1 cellular context compared by ENCODE assay signal in the genomic region with DNA sequence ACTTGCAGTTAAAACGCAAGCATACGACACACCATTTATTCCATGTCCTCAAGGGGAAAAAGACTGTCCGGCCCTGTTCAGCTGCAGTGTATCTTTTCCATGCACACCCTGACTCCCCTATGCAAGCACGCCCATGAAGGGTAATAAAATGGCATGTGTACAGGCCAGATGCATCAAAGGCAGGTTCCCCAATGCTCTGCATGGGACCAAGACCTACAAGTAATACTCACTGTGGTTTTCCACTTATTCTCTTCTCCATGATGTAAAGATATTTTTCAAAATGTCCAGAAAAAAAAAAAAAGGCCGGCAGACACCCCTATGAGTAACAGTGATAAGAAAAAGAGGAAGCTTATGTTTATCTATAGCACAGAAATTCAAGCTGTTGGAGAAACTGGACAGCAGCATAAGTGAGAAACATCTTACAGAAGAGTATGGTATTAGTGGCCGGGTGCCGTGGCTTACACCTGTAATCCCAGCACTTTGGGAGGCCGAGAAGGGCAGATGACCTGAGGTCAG.
TF ChIP-seq lines count a peak whose summit lies in the region.

No MANE protein-coding gene starts in this region.

TF ChIP-seq in K562, 482 proteins besides CTCF, POLR2A, EP300 and RAD21 (continued from another document):
- TF ChIP-seq, protein P1, sequence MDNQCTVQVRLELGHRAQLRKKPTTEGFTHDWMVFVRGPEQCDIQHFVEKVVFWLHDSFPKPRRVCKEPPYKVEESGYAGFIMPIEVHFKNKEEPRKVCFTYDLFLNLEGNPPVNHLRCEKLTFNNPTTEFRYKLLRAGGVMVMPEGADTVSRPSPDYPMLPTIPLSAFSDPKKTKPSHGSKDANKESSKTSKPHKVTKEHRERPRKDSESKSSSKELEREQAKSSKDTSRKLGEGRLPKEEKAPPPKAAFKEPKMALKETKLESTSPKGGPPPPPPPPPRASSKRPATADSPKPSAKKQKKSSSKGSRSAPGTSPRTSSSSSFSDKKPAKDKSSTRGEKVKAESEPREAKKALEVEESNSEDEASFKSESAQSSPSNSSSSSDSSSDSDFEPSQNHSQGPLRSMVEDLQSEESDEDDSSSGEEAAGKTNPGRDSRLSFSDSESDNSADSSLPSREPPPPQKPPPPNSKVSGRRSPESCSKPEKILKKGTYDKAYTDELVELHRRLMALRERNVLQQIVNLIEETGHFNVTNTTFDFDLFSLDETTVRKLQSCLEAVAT (IDR thresholded peaks at IDR 0.05) = no peak
- no peak for TF ChIP-seq MCM2 (IDR thresholded peaks at IDR 0.05; ENCODE audit: low read depth)
- TF ChIP-seq, protein P2, sequence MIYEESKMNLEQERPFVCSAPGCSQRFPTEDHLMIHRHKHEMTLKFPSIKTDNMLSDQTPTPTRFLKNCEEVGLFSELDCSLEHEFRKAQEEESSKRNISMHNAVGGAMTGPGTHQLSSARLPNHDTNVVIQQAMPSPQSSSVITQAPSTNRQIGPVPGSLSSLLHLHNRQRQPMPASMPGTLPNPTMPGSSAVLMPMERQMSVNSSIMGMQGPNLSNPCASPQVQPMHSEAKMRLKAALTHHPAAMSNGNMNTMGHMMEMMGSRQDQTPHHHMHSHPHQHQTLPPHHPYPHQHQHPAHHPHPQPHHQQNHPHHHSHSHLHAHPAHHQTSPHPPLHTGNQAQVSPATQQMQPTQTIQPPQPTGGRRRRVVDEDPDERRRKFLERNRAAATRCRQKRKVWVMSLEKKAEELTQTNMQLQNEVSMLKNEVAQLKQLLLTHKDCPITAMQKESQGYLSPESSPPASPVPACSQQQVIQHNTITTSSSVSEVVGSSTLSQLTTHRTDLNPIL (CRISPR knock-in tag; IDR thresholded peaks at IDR 0.05) = no peak
- TF ChIP-seq ZFP36 (IDR thresholded peaks at IDR 0.05; ENCODE audit: low read depth, low read length, partially characterized antibody) = no peak
- no peak for TF ChIP-seq MCM7 (IDR thresholded peaks at IDR 0.05)
- TF ChIP-seq LEF1 (IDR thresholded peaks at IDR 0.05) = peak; percentile 59; the same call in 1 of the 2 replicates
- peak; percentile 64 to 73 for TF ChIP-seq FOXK2 (conservative IDR thresholded peaks at IDR 0.05 in 1 of 2, IDR thresholded peaks at IDR 0.05 in 1 of 2; ENCODE audit: low read depth in 2 of 2)
- no peak for TF ChIP-seq XRCC3 (IDR thresholded peaks at IDR 0.05)
- no peak for TF ChIP-seq XRCC4 (IDR thresholded peaks at IDR 0.05; ENCODE audit: extremely low read depth, insufficient read depth, insufficient read length)
- peak; percentile 99 for TF ChIP-seq ZNF384 (IDR thresholded peaks at IDR 0.05; ENCODE audit: low read depth, low read length)
- TF ChIP-seq ZFPM2 (CRISPR knock-in tag; IDR thresholded peaks at IDR 0.05) = no peak
- no peak for TF ChIP-seq SNAPC5 (CRISPR knock-in tag; IDR thresholded peaks at IDR 0.05)
- no peak; the same call in 1 of the 2 replicates for TF ChIP-seq ZNF263 (CRISPR knock-in tag; IDR thresholded peaks at IDR 0.05; ENCODE audit: borderline replicate concordance)
- no peak for TF ChIP-seq USF1 (CRISPR knock-in tag; IDR thresholded peaks at IDR 0.05)
- peak; percentile 68; the same call in 1 of the 2 replicates for TF ChIP-seq NFATC3 (IDR thresholded peaks at IDR 0.05)
- TF ChIP-seq ESRRA (IDR thresholded peaks at IDR 0.05; ENCODE audit: borderline replicate concordance, low read depth) = peak; percentile 49; the same call in 1 of the 2 replicates
- TF ChIP-seq CCNT2 (IDR thresholded peaks at IDR 0.05; ENCODE audit: borderline replicate concordance, extremely low read depth, insufficient read length, low read depth, low read length) = peak; percentile 27
- TF ChIP-seq, protein P3, sequence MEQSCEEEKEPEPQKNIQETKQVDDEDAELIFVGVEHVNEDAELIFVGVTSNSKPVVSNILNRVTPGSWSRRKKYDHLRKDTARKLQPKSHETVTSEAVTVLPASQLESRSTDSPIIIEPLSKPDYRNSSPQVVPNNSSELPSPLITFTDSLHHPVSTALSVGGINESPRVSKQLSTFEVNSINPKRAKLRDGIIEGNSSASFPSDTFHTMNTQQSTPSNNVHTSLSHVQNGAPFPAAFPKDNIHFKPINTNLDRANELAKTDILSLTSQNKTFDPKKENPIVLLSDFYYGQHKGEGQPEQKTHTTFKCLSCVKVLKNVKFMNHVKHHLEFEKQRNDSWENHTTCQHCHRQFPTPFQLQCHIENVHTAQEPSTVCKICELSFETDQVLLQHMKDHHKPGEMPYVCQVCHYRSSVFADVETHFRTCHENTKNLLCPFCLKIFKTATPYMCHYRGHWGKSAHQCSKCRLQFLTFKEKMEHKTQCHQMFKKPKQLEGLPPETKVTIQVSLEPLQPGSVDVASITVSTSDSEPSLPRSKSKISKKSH (CRISPR knock-in tag; IDR thresholded peaks at IDR 0.05) = no peak
- TF ChIP-seq, protein P4, sequence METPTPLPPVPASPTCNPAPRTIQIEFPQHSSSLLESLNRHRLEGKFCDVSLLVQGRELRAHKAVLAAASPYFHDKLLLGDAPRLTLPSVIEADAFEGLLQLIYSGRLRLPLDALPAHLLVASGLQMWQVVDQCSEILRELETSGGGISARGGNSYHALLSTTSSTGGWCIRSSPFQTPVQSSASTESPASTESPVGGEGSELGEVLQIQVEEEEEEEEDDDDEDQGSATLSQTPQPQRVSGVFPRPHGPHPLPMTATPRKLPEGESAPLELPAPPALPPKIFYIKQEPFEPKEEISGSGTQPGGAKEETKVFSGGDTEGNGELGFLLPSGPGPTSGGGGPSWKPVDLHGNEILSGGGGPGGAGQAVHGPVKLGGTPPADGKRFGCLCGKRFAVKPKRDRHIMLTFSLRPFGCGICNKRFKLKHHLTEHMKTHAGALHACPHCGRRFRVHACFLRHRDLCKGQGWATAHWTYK (CRISPR knock-in tag; IDR thresholded peaks at IDR 0.05) = peak; percentile 95
- peak; percentile 11 for TF ChIP-seq NUFIP1 (IDR thresholded peaks at IDR 0.05; ENCODE audit: partially characterized antibody)
- TF ChIP-seq DIDO1 (tag; IDR thresholded peaks at IDR 0.05; ENCODE audit: low read depth) = no peak
- peak; percentile 51; the same call in 1 of the 2 replicates for TF ChIP-seq POLR2AphosphoS5 (IDR thresholded peaks at IDR 0.05; ENCODE audit: control insufficient read depth, insufficient read depth, low read depth, low read length)
- TF ChIP-seq CEBPG (CRISPR knock-in tag; IDR thresholded peaks at IDR 0.05) = no peak
- TF ChIP-seq CEBPG (tag; conservative IDR thresholded peaks at IDR 0.05 in 1 of 2, IDR thresholded peaks at IDR 0.05 in 1 of 2) = no peak
- TF ChIP-seq POLR2G (IDR thresholded peaks at IDR 0.05; ENCODE audit: low read depth, low read length) = no peak
- no peak for TF ChIP-seq KAT2B (IDR thresholded peaks at IDR 0.05; ENCODE audit: low read depth, low read length)
- TF ChIP-seq MTA2 (IDR thresholded peaks at IDR 0.05; ENCODE audit: low read depth) = peak; percentile 89
- peak; percentile 66 for TF ChIP-seq VEZF1 (CRISPR knock-in tag; IDR thresholded peaks at IDR 0.05)
- TF ChIP-seq CBFA2T3 (IDR thresholded peaks at IDR 0.05) = peak; percentile 96
- TF ChIP-seq, protein P5, sequence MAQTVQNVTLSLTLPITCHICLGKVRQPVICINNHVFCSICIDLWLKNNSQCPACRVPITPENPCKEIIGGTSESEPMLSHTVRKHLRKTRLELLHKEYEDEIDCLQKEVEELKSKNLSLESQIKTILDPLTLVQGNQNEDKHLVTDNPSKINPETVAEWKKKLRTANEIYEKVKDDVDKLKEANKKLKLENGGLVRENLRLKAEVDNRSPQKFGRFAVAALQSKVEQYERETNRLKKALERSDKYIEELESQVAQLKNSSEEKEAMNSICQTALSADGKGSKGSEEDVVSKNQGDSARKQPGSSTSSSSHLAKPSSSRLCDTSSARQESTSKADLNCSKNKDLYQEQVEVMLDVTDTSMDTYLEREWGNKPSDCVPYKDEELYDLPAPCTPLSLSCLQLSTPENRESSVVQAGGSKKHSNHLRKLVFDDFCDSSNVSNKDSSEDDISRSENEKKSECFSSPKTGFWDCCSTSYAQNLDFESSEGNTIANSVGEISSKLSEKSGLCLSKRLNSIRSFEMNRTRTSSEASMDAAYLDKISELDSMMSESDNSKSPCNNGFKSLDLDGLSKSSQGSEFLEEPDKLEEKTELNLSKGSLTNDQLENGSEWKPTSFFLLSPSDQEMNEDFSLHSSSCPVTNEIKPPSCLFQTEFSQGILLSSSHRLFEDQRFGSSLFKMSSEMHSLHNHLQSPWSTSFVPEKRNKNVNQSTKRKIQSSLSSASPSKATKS (CRISPR knock-in tag; IDR thresholded peaks at IDR 0.05) = no peak
- TF ChIP-seq, protein P6, sequence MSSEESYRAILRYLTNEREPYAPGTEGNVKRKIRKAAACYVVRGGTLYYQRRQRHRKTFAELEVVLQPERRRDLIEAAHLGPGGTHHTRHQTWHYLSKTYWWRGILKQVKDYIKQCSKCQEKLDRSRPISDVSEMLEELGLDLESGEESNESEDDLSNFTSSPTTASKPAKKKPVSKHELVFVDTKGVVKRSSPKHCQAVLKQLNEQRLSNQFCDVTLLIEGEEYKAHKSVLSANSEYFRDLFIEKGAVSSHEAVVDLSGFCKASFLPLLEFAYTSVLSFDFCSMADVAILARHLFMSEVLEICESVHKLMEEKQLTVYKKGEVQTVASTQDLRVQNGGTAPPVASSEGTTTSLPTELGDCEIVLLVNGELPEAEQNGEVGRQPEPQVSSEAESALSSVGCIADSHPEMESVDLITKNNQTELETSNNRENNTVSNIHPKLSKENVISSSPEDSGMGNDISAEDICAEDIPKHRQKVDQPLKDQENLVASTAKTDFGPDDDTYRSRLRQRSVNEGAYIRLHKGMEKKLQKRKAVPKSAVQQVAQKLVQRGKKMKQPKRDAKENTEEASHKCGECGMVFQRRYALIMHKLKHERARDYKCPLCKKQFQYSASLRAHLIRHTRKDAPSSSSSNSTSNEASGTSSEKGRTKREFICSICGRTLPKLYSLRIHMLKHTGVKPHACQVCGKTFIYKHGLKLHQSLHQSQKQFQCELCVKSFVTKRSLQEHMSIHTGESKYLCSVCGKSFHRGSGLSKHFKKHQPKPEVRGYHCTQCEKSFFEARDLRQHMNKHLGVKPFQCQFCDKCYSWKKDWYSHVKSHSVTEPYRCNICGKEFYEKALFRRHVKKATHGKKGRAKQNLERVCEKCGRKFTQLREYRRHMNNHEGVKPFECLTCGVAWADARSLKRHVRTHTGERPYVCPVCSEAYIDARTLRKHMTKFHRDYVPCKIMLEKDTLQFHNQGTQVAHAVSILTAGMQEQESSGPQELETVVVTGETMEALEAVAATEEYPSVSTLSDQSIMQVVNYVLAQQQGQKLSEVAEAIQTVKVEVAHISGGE (CRISPR knock-in tag; IDR thresholded peaks at IDR 0.05) = peak in 1 of 3 experiments; percentile 77; a peak in 2 of 6 replicates
- TF ChIP-seq ZNF766 (CRISPR knock-in tag; conservative IDR thresholded peaks at IDR 0.05) = peak; percentile 88
- peak; percentile 53 for TF ChIP-seq HDAC3 (IDR thresholded peaks at IDR 0.05; ENCODE audit: borderline replicate concordance, partially characterized antibody)
